In genomic region chr4:98657531-98658286, GRCh38 we compare ENCODE assay signal across 8 cellular contexts. TPM values are rescaled to one million over a fixed set of nuclear protein-coding genes. Genes with fewer than 3 reads are reported as not detected.
A peak's percentile ranks its signal among the peaks of the same experiment; 100 is the strongest.
DNase-seq lines count a peak whose midpoint lies in the region; ATAC-seq and TF ChIP-seq lines count a peak whose summit lies in the region.

No MANE protein-coding gene starts in this region.

- H3K27me3 ChIP-seq in mucosa of rectum (ENCODE audit: control insufficient read depth in 2 of 2, insufficient read depth in 2 of 2, low read length in 2 of 2) (peaks cover 0 to 4% of the 10 kb centered on the region in 2 donors), stomach (peaks cover 0 to 10% (median 0%) of the 10 kb centered on the region in 3 donors)

- peak overlapping the region; percentile 82 for H3K27ac Mint-ChIP-seq in activated CD8-positive, alpha-beta T cell treated with anti-CD3 and anti-CD28 coated beads, Interleukin-2, amount 10 ng/mL, durations not matched to agents 7 days and 5 days

- H3K36me3 ChIP-seq in mucosa of rectum (ENCODE audit: control insufficient read depth in 2 of 2, insufficient read depth in 2 of 2, low read length in 2 of 2), result no peaks in the 10 kb centered on the region
- no peaks in the 10 kb centered on the region for H3K36me3 ChIP-seq in stomach

- TF ChIP-seq POLR2A in stomach (IDR thresholded peaks at IDR 0.05), result no peak

- H3K9me3 ChIP-seq in mucosa of rectum (ENCODE audit: control insufficient read depth in 2 of 2, low read length in 2 of 2) (no peaks in the 10 kb centered on the region), stomach (no peaks in the 10 kb centered on the region)

- peak; percentile 59 for DNase-seq in NCI-H2227 treated with DMSO at 0.1 percent for 48 hours (lab: John Stamatoyannopoulos, UW)
- peak; percentile 57 for DNase-seq in activated CD8-positive, alpha-beta T cell treated with anti-CD3 and anti-CD28 coated beads, Interleukin-2, amount 10 ng/mL, durations not matched to agents 7 days and 5 days
- no peak for DNase-seq in epithelial cell of prostate (ENCODE audit: low read depth, low spot score)
- DNase-seq in stomach, result no peak

- peaks cover 16% of the 10 kb centered on the region for H3K36me3 Mint-ChIP-seq in activated CD8-positive, alpha-beta T cell treated with anti-CD3 and anti-CD28 coated beads, Interleukin-2, amount 10 ng/mL, durations not matched to agents 7 days and 5 days (ENCODE audit: low read depth)

- H3K27me3 Mint-ChIP-seq in activated CD8-positive, alpha-beta T cell treated with anti-CD3 and anti-CD28 coated beads, Interleukin-2, amount 10 ng/mL, durations not matched to agents 7 days and 5 days (ENCODE audit: low read depth), result no peaks in the 10 kb centered on the region

- ATAC-seq in HG02642 (IDR thresholded peaks at IDR 0.05; ENCODE audit: poor library complexity, unreplicated experiment) (peak; percentile 16), HG03280 (IDR thresholded peaks at IDR 0.05; ENCODE audit: unreplicated experiment) (no peak)
- ATAC-seq in activated CD8-positive, alpha-beta T cell treated with anti-CD3 and anti-CD28 coated beads, Interleukin-2, amount 10 ng/mL, durations not matched to agents 7 days and 5 days, result peak; percentile 44

- peaks cover 14 to 22% of the 10 kb centered on the region in 2 donors for H3K4me1 ChIP-seq in mucosa of rectum (ENCODE audit: control insufficient read depth in 2 of 2, insufficient read depth in 2 of 2, low read length in 2 of 2)
- peaks cover 19 to 76% (median 51%) of the 10 kb centered on the region in 4 donors for H3K4me1 ChIP-seq in stomach

- H3K4me3 Mint-ChIP-seq in activated CD8-positive, alpha-beta T cell treated with anti-CD3 and anti-CD28 coated beads, Interleukin-2, amount 10 ng/mL, durations not matched to agents 7 days and 5 days, result peak overlapping the region; percentile 97

- TF ChIP-seq EP300 in stomach (IDR thresholded peaks at IDR 0.05), result no peak

- TF ChIP-seq CTCF in stomach (IDR thresholded peaks at IDR 0.05), result no peak

- peaks cover 61% of the 10 kb centered on the region for H3K4me1 Mint-ChIP-seq in activated CD8-positive, alpha-beta T cell treated with anti-CD3 and anti-CD28 coated beads, Interleukin-2, amount 10 ng/mL, durations not matched to agents 7 days and 5 days (ENCODE audit: low read depth)

- H3K27ac ChIP-seq in epithelial cell of prostate (peak overlapping the region; percentile 63), mucosa of rectum (ENCODE audit: low read depth in 2 of 2, low read length in 2 of 2) (peak overlapping the region in 1 of 2 donors; percentile 2), stomach (peak overlapping the region; percentile 26 to 88 (median 55))

- WGBS in stomach, 5 donors, result 0 to 1% (median 0%) methylated on average over 41 to 46 of the region's 46 CpGs

- CTCF ChIA-PET in activated CD8-positive, alpha-beta T cell treated with anti-CD3 and anti-CD28 coated beads, Interleukin-2, amount 10 ng/mL, durations not matched to agents 7 days and 5 days (lab: Charles Lee), result interaction anchor here (0.7 to 1.4 kb wide), 6 partner anchors 19 to 398 kb away, joined by 3 to 9 read pairs (median 4); partner anchors contain the start of gene METAP1

- intact Hi-C loops in stomach (cut with DNase I; ENCODE audit: low total_unique reads), result no loop called here

- no peaks in the 10 kb centered on the region for H3K9me3 Mint-ChIP-seq in activated CD8-positive, alpha-beta T cell treated with anti-CD3 and anti-CD28 coated beads, Interleukin-2, amount 10 ng/mL, durations not matched to agents 7 days and 5 days (ENCODE audit: insufficient read depth)

- H3K4me3 ChIP-seq in GM08714 (ENCODE audit: low read length), result peak overlapping the region; percentile 66
- peak overlapping the region; percentile 64 to 86 for H3K4me3 ChIP-seq in mucosa of rectum (ENCODE audit: low read length in 2 of 2)
- peak overlapping the region; percentile 70 to 94 (median 78) for H3K4me3 ChIP-seq in stomach

- peak overlapping the region; percentile 64 to 65 for H3K9ac ChIP-seq in mucosa of rectum (ENCODE audit: low read depth in 1 of 2, low read length in 2 of 2)

- POLR2A ChIA-PET in activated CD8-positive, alpha-beta T cell treated with anti-CD3 and anti-CD28 coated beads, Interleukin-2, amount 10 ng/mL, durations not matched to agents 7 days and 5 days (lab: Charles Lee), result interaction anchor here (0.6 to 1.8 kb wide), 15 partner anchors 12 to 338 kb away, joined by 3 to 9 read pairs (median 4); partner anchors contain the start of genes EIF4E and METAP1

RNA-seq across cellular contexts. Expression of gene TSPAN5, which starts 0.7 kb away (rescaled TPM):
- 10 to 100 TPM; 18.6 to 21.5 TPM for total RNA-seq in activated CD8-positive, alpha-beta T cell treated with anti-CD3 and anti-CD28 coated beads, Interleukin-2, amount 10 ng/mL, durations not matched to agents 7 days and 5 days
- total RNA-seq in stomach, result 10 to 100 TPM in 3 of 5 donors, 1 to 10 TPM in 2; 7.5 to 90.2 (median 18.1) TPM
- 1 to 10 TPM; 1.6 to 5.3 (median 2.9) TPM for polyA plus RNA-seq in stomach

Comparison
In these comparisons a context has a peak if more than half of its experiments do, and no peak if none do; other contexts are left out.
1. DNase-seq: peak in NCI-H2227 treated with DMSO at 0.1 percent for 48 hours (single experiment) and activated CD8-positive, alpha-beta T cell treated with anti-CD3 and anti-CD28 coated beads, Interleukin-2, amount 10 ng/mL, durations not matched to agents 7 days and 5 days (single experiment); none in epithelial cell of prostate (single experiment) and stomach (single experiment).
2. Peak in every context shown above with its lines, with median percentiles within 50 percentile points of each other: H3K4me3 ChIP-seq.